In genomic region chr9:92962846-92963245, GRCh38 we compare ENCODE assay signal across 20 cellular contexts. TPM values are rescaled to one million over a fixed set of nuclear protein-coding genes. Genes with fewer than 3 reads are reported as not detected.
A peak's percentile ranks its signal among the peaks of the same experiment; 100 is the strongest.
DNase-seq lines count a peak whose midpoint lies in the region; ATAC-seq and TF ChIP-seq lines count a peak whose summit lies in the region.
"Had no signal": no experiment of that assay in that cellular context is flagged by ENCODE, and none has a peak within 500 bp of the region (broad histone marks: within the 10 kb centered on the region; RNA-seq: fewer than 3 reads in every experiment).

No MANE protein-coding gene starts in this region.

- H3K27me3 Mint-ChIP-seq in activated CD4-positive, alpha-beta T cell treated with anti-CD3 and anti-CD28 coated beads for 36 hours = no peaks in the 10 kb centered on the region
- no peaks in the 10 kb centered on the region for H3K27me3 Mint-ChIP-seq in activated CD8-positive, alpha-beta T cell treated with anti-CD3 and anti-CD28 coated beads for 36 hours
- H3K27me3 Mint-ChIP-seq in naive thymus-derived CD4-positive, alpha-beta T cell = no peaks in the 10 kb centered on the region

- peak overlapping the region; percentile 92 for H3K27ac Mint-ChIP-seq in activated CD4-positive, alpha-beta T cell treated with anti-CD3 and anti-CD28 coated beads for 36 hours
- H3K27ac Mint-ChIP-seq in activated CD8-positive, alpha-beta T cell treated with anti-CD3 and anti-CD28 coated beads for 36 hours = peak overlapping the region; percentile 95
- H3K27ac Mint-ChIP-seq in naive thymus-derived CD4-positive, alpha-beta T cell = peak overlapping the region; percentile 87 to 99 (median 96)

- no peaks in the 10 kb centered on the region for H3K27me3 ChIP-seq in BLaER1 treated with 17β-estradiol and CSF1 and Interleukin-3, amounts not matched to agents 10 nM and 100 nM
- no peaks in the 10 kb centered on the region for H3K27me3 ChIP-seq in naive thymus-derived CD4-positive, alpha-beta T cell (ENCODE audit: control insufficient read depth in 2 of 2, insufficient read depth in 2 of 2, low read length in 2 of 2)
- H3K27me3 ChIP-seq: BE2C, breast epithelium, uterus had no signal

- peak overlapping the region in 4 of 11 experiments; percentile 91 to 93 (median 92); a peak in 4 of 22 replicates for H3K9ac ChIP-seq in BLaER1 treated with 17β-estradiol and CSF1 and Interleukin-3, amounts not matched to agents 10 nM and 100 nM
- H3K9ac ChIP-seq: GM23248 had no signal

- peaks cover 8 to 30% (median 27%) of the 10 kb centered on the region in 11 experiments; a peak in 20 of 22 replicates for H4K20me1 ChIP-seq in BLaER1 treated with 17β-estradiol and CSF1 and Interleukin-3, amounts not matched to agents 10 nM and 100 nM

- POLR2A ChIA-PET in activated CD4-positive, alpha-beta T cell treated with anti-CD3 and anti-CD28 coated beads for 36 hours (lab: Charles Lee) = interaction anchor here (0.6 to 1.1 kb wide), 2 partner anchors 8 to 491 kb away, joined by 3 to 4 read pairs; partner anchors contain the start of gene FAM120AOS
- POLR2A ChIA-PET in activated CD8-positive, alpha-beta T cell treated with anti-CD3 and anti-CD28 coated beads for 36 hours (lab: Charles Lee) = interaction anchor here (3.6 to 6.8 kb wide), 2 partner anchors 10 to 97 kb away, joined by 15 to 49 read pairs; no protein-coding TSS in a partner anchor
- POLR2A ChIA-PET in naive thymus-derived CD4-positive, alpha-beta T cell (lab: Charles Lee) = interaction anchor here (0.6 to 12.8 kb wide), 18 partner anchors 8 to 173 kb away, joined by 3 to 233 read pairs (median 15); partner anchors contain the start of gene CARD19

- H3K27ac ChIP-seq in BLaER1 treated with 17β-estradiol and CSF1 and Interleukin-3, amounts not matched to agents 10 nM and 100 nM = peak overlapping the region in 9 of 11 experiments; percentile 92 to 96 (median 95); a peak in 19 of 22 replicates
- peak overlapping the region; percentile 85 for H3K27ac ChIP-seq in naive thymus-derived CD4-positive, alpha-beta T cell (ENCODE audit: low read depth, low read length)
- H3K27ac ChIP-seq: GM23248, left ventricle myocardium inferior, psoas muscle, SK-N-MC, uterus had no signal

- peaks cover 10% of the 10 kb centered on the region for H3K9me3 Mint-ChIP-seq in activated CD4-positive, alpha-beta T cell treated with anti-CD3 and anti-CD28 coated beads for 36 hours (ENCODE audit: low read depth)
- peaks cover 18% of the 10 kb centered on the region for H3K9me3 Mint-ChIP-seq in activated CD8-positive, alpha-beta T cell treated with anti-CD3 and anti-CD28 coated beads for 36 hours
- H3K9me3 Mint-ChIP-seq in naive thymus-derived CD4-positive, alpha-beta T cell = peaks cover 0 to 7% (median 0%) of the 10 kb centered on the region in 11 donors

- CTCF ChIA-PET in activated CD4-positive, alpha-beta T cell treated with anti-CD3 and anti-CD28 coated beads for 36 hours (lab: Charles Lee) = interaction anchor here (1.4 to 1.9 kb wide), 3 partner anchors 8 to 41 kb away, joined by 4 to 12 read pairs (median 4); no protein-coding TSS in a partner anchor
- CTCF ChIA-PET in activated CD8-positive, alpha-beta T cell treated with anti-CD3 and anti-CD28 coated beads for 36 hours (lab: Charles Lee) = interaction anchor here (0.9 to 1.3 kb wide), 4 partner anchors 9 to 102 kb away, joined by 3 to 4 read pairs (median 4); no protein-coding TSS in a partner anchor
- CTCF ChIA-PET in naive thymus-derived CD4-positive, alpha-beta T cell (lab: Charles Lee) = interaction anchor here (1.3 to 2.3 kb wide), 2 partner anchors 9 to 65 kb away, joined by 3 to 13 read pairs; no protein-coding TSS in a partner anchor

- H3K4me1 ChIP-seq in BLaER1 treated with 17β-estradiol and CSF1 and Interleukin-3, amounts not matched to agents 10 nM and 100 nM = peaks cover 34 to 49% (median 46%) of the 10 kb centered on the region in 10 experiments
- H3K4me1 ChIP-seq in naive thymus-derived CD4-positive, alpha-beta T cell (ENCODE audit: control insufficient read depth in 2 of 2, insufficient read depth in 2 of 2, low read length in 2 of 2) = peaks cover 55 to 56% of the 10 kb centered on the region in 2 donors
- H3K4me1 ChIP-seq: BE2C, breast epithelium, psoas muscle, uterus had no signal

- peaks cover 43% of the 10 kb centered on the region for H3K36me3 Mint-ChIP-seq in activated CD4-positive, alpha-beta T cell treated with anti-CD3 and anti-CD28 coated beads for 36 hours (ENCODE audit: low read depth)
- peaks cover 52% of the 10 kb centered on the region for H3K36me3 Mint-ChIP-seq in activated CD8-positive, alpha-beta T cell treated with anti-CD3 and anti-CD28 coated beads for 36 hours (ENCODE audit: low read depth)
- H3K36me3 Mint-ChIP-seq in naive thymus-derived CD4-positive, alpha-beta T cell = peaks cover 4 to 46% (median 24%) of the 10 kb centered on the region in 5 donors

- no peak for TF ChIP-seq CTCF in activated CD8-positive, alpha-beta T cell treated with anti-CD3 and anti-CD28 coated beads for 36 hours (IDR thresholded peaks at IDR 0.05)

- H3K4me2 ChIP-seq in BLaER1 treated with 17β-estradiol and CSF1 and Interleukin-3, amounts not matched to agents 10 nM and 100 nM = peak overlapping the region; percentile 95 to 100 (median 99); a peak in 21 of 22 replicates

- intact Hi-C loops in activated CD4-positive, alpha-beta T cell treated with anti-CD3 and anti-CD28 coated beads for 36 hours (cut with DNase I, micrococcal nuclease) = loop anchor here (5.0 to 10.0 kb wide), 3 partner anchors 184 to 1212 kb away; partner anchors contain the start of genes FAM120A (in 1 of the 2) and FAM120AOS (in 1 of the 2)
- intact Hi-C loops in activated CD8-positive, alpha-beta T cell treated with anti-CD3 and anti-CD28 coated beads for 36 hours (cut with micrococcal nuclease) = loop anchor here (5.0 to 10.0 kb wide), 2 partner anchors 86 to 132 kb away; partner anchors contain the start of genes CARD19 and ZNF484
- intact Hi-C loops in naive thymus-derived CD4-positive, alpha-beta T cell (cut with micrococcal nuclease) = loop anchor here in 1 of 2 donors (5.0 kb wide), 3 partner anchors 86 to 489 kb away; partner anchors contain the start of genes FAM120A, FAM120AOS and ZNF484

- peaks cover 5 to 18% (median 7%) of the 10 kb centered on the region in 11 experiments; a peak in 17 of 22 replicates for H3K9me3 ChIP-seq in BLaER1 treated with 17β-estradiol and CSF1 and Interleukin-3, amounts not matched to agents 10 nM and 100 nM (replicated peaks in 1 of 11)
- H3K9me3 ChIP-seq in naive thymus-derived CD4-positive, alpha-beta T cell (ENCODE audit: control insufficient read depth in 2 of 3, low read length in 3 of 3) = peaks cover 0 to 4% (median 3%) of the 10 kb centered on the region in 3 experiments
- H3K9me3 ChIP-seq: BE2C, breast epithelium, psoas muscle had no signal

- ATAC-seq in activated CD4-positive, alpha-beta T cell treated with anti-CD3 and anti-CD28 coated beads for 36 hours = no peak
- ATAC-seq in activated CD8-positive, alpha-beta T cell treated with anti-CD3 and anti-CD28 coated beads for 36 hours = no peak
- ATAC-seq in naive thymus-derived CD4-positive, alpha-beta T cell = no peak
- no peak for ATAC-seq in GM18511 (IDR thresholded peaks at IDR 0.05; ENCODE audit: unreplicated experiment)
- ATAC-seq: heart left ventricle, psoas muscle had no signal

- no peak for DNase-seq in activated CD4-positive, alpha-beta T cell treated with anti-CD3 and anti-CD28 coated beads for 36 hours
- no peak for DNase-seq in activated CD4-positive, alpha-beta T cell treated with anti-CD3 and anti-CD28 coated beads, Interleukin-2, amount 50 U/mL, for 1 hour
- DNase-seq in activated CD8-positive, alpha-beta T cell treated with anti-CD3 and anti-CD28 coated beads for 36 hours = no peak
- DNase-seq in naive thymus-derived CD4-positive, alpha-beta T cell = no peak
- DNase-seq in dermis blood vessel endothelial cell (no peak), ecto neural progenitor cell (ENCODE audit: low spot score) (no peak)
- DNase-seq: BE2C; DMS153; GM23248; heart left ventricle; left ventricle myocardium inferior; NCI-H524 treated with DMSO at 0.1 percent for 48 hours; psoas muscle; stimulated activated CD4-positive, alpha-beta T cell treated with anti-CD3 and anti-CD28 coated beads, Interleukin-2, amount 100 ng/mL, for 48 hours; uterus had no signal

- peaks cover 51% of the 10 kb centered on the region for H3K4me1 Mint-ChIP-seq in activated CD4-positive, alpha-beta T cell treated with anti-CD3 and anti-CD28 coated beads for 36 hours
- peaks cover 51% of the 10 kb centered on the region for H3K4me1 Mint-ChIP-seq in activated CD8-positive, alpha-beta T cell treated with anti-CD3 and anti-CD28 coated beads for 36 hours (ENCODE audit: low read depth)
- H3K4me1 Mint-ChIP-seq in naive thymus-derived CD4-positive, alpha-beta T cell = peaks cover 36 to 59% (median 50%) of the 10 kb centered on the region in 7 donors

- no peak overlapping the region for H3K4me3 Mint-ChIP-seq in activated CD4-positive, alpha-beta T cell treated with anti-CD3 and anti-CD28 coated beads for 36 hours
- H3K4me3 Mint-ChIP-seq in activated CD8-positive, alpha-beta T cell treated with anti-CD3 and anti-CD28 coated beads for 36 hours = no peak overlapping the region
- H3K4me3 Mint-ChIP-seq in naive thymus-derived CD4-positive, alpha-beta T cell = peak overlapping the region; percentile 4 to 93 (median 72)

- H3K4me3 ChIP-seq in BLaER1 treated with 17β-estradiol and CSF1 and Interleukin-3, amounts not matched to agents 10 nM and 100 nM = no peak overlapping the region
- no peak overlapping the region for H3K4me3 ChIP-seq in naive thymus-derived CD4-positive, alpha-beta T cell (ENCODE audit: low read length)
- H3K4me3 ChIP-seq: breast epithelium, GM23248, left ventricle myocardium inferior, psoas muscle, SK-N-MC, uterus had no signal

- H3K36me3 ChIP-seq in BLaER1 treated with 17β-estradiol and CSF1 and Interleukin-3, amounts not matched to agents 10 nM and 100 nM = peaks cover 0 to 21% (median 13%) of the 10 kb centered on the region in 11 experiments; a peak in 15 of 22 replicates
- peaks cover 0 to 21% (median 0%) of the 10 kb centered on the region in 3 experiments for H3K36me3 ChIP-seq in naive thymus-derived CD4-positive, alpha-beta T cell (ENCODE audit: control insufficient read depth in 2 of 3, insufficient read depth in 3 of 3, low read length in 3 of 3)
- H3K36me3 ChIP-seq: BE2C, breast epithelium, heart left ventricle, left ventricle myocardium inferior, uterus had no signal

RNA-seq across cellular contexts. Expression of gene FGD3, which starts 15.5 kb away (rescaled TPM):
- 10 to 100 TPM; 41.8 to 66.7 TPM for total RNA-seq in activated CD4-positive, alpha-beta T cell treated with anti-CD3 and anti-CD28 coated beads for 36 hours
- total RNA-seq in activated CD8-positive, alpha-beta T cell treated with anti-CD3 and anti-CD28 coated beads for 36 hours = 10 to 100 TPM; 41.6 to 43.5 TPM
- 100 to 1,000 TPM; 141 to 341 (median 193) TPM for total RNA-seq in naive thymus-derived CD4-positive, alpha-beta T cell
- 100 to 1,000 TPM; 114 to 216 TPM for polyA plus RNA-seq in naive thymus-derived CD4-positive, alpha-beta T cell
- total RNA-seq in dermis blood vessel endothelial cell = 0.17 TPM in 1 of 2 replicates, not detected in the other
- total RNA-seq: GM23248, RPMI7951 had no signal
- polyA plus RNA-seq: GM23248 had no signal

Comparison
In these comparisons a context has a peak if more than half of its experiments do, and no peak if none do; other contexts are left out.
1. H3K4me3 Mint-ChIP-seq: peak in naive thymus-derived CD4-positive, alpha-beta T cell (10 of 10); none in activated CD4-positive, alpha-beta T cell treated with anti-CD3 and anti-CD28 coated beads for 36 hours (single experiment) and activated CD8-positive, alpha-beta T cell treated with anti-CD3 and anti-CD28 coated beads for 36 hours (single experiment).
2. RNA of gene FGD3, which starts 15.5 kb away (total RNA-seq): 141 to 341 TPM in naive thymus-derived CD4-positive, alpha-beta T cell, 41.8 to 66.7 TPM in activated CD4-positive, alpha-beta T cell treated with anti-CD3 and anti-CD28 coated beads for 36 hours and 41.6 to 43.5 TPM in activated CD8-positive, alpha-beta T cell treated with anti-CD3 and anti-CD28 coated beads for 36 hours; 0.17 TPM in dermis blood vessel endothelial cell; every median in the first group is over 10 times any median in the second.
3. Peak in every context shown above with its lines, with median percentiles within 50 percentile points of each other: H3K27ac Mint-ChIP-seq.